Comparison of ENCODE assay signal across 16 cellular contexts in the genomic region with DNA sequence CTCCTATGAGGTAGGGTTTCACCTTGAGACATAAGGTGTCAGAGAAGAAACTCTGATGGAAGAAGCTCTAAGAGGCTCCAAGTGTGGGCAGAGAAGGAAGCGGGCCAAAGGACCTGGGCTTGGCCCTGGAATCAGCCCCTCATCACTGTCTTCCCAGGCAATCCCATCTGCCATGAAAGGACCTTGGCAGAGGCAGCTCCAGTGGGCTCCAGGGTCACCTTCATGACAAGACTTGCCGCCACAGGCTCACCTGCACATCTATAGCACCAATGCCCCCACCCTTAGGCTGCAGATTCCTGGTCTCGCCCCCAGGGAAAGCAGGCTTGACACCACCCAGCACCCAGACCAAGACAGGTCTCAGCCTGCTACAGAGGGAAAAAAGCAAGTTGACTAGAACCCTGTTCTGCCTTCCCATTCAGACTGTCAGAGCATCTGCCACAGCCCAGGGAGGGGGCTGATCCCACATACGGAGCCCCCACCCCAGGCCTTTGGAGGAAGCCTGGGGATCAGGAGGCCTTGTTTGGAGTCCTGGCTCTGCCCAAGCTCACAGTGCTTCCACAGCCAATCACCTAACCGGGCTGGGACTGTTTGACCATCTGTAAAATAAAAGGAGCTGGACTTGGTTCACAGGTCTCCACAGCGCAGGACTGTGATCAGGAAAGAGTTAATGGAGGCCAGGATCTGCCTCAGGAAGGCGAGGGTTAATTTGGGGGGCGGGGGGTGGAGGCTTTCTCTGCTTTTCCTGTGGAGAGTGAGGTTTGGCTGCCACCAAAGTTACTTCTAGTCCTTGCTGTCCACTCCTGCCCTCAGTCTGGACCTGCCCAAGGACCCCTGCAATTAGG. TPM values are rescaled to one million over a fixed set of nuclear protein-coding genes. Genes with fewer than 3 reads are reported as not detected.
A peak's percentile ranks its signal among the peaks of the same experiment; 100 is the strongest.
DNase-seq lines count a peak whose midpoint lies in the region; ATAC-seq, FAIRE-seq and TF ChIP-seq lines count a peak whose summit lies in the region.
"Had no signal": no experiment of that assay in that cellular context is flagged by ENCODE, and none has a peak within 500 bp of the region (broad histone marks: within the 10 kb centered on the region; RNA-seq: fewer than 3 reads in every experiment).

A gene (plus strand): TSS at position 809 of the 842 bp plus-strand sequence. CDS start 2,213 bp downstream, outside the sequence.

- H3K9me3 Mint-ChIP-seq in astrocyte (ENCODE audit: unreplicated experiment), result no peaks in the 10 kb centered on the region
- H3K9me3 Mint-ChIP-seq: activated T-cell treated with anti-CD3 and anti-CD28 coated beads, Interleukin-2, amount 50 U/mL, for 4 hours; effector memory CD8-positive, alpha-beta T cell had no signal

- H3K4me2 ChIP-seq in astrocyte (ENCODE audit: low read length) (peak within 1 kb of the TSS; percentile 41), PC-9 (no peak within 1 kb of the TSS)

- H3K79me2 ChIP-seq in astrocyte (ENCODE audit: insufficient read depth, low read length) (no peaks in the 10 kb centered on the region), PC-9 (ENCODE audit: low read depth) (no peaks in the 10 kb centered on the region)

- H3K4me1 Mint-ChIP-seq in astrocyte (ENCODE audit: low read depth, unreplicated experiment), result peaks cover 30% of the 10 kb centered on the region

- no peak for ATAC-seq in sciatic nerve
- no peak for ATAC-seq in HG03439 (IDR thresholded peaks at IDR 0.05; ENCODE audit: unreplicated experiment)
- ATAC-seq: activated T-cell treated with anti-CD3 and anti-CD28 coated beads, Interleukin-2, amount 50 U/mL, for 4 hours; effector memory CD8-positive, alpha-beta T cell; T-helper 17 cell had no signal

- no TSS peak for BruUV-seq in PC-9 (replicated peaks; lab: Mats Ljungman, UMichigan)

- no peaks in the 10 kb centered on the region; the same call in 1 of the 2 replicates for H3F3A ChIP-seq in PC-9 (ENCODE audit: insufficient read depth, low read depth)

- peaks cover 28% of the 10 kb centered on the region for H3K4me1 ChIP-seq in ES-I3 (ENCODE audit: insufficient read depth, low read length)
- peaks cover 21% of the 10 kb centered on the region for H3K4me1 ChIP-seq in astrocyte (ENCODE audit: insufficient read depth, low read length)
- H3K4me1 ChIP-seq in testis, result peaks cover 7% of the 10 kb centered on the region
- H3K4me1 ChIP-seq in PC-9 (replicated peaks; ENCODE audit: insufficient read depth), result no peaks in the 10 kb centered on the region; the same call in 1 of the 2 replicates

- H3K27ac ChIP-seq in astrocyte (ENCODE audit: low read depth, low read length) (no peak within 1 kb of the TSS), testis (no peak within 1 kb of the TSS), PC-9 (no peak within 1 kb of the TSS)
- H3K27ac ChIP-seq: ovary had no signal

- H3K36me3 ChIP-seq in ES-I3 (ENCODE audit: insufficient read depth, low read length) (no peaks in the 10 kb centered on the region), astrocyte (ENCODE audit: insufficient read depth, low read length) (no peaks in the 10 kb centered on the region), testis (ENCODE audit: low read depth, missing control alignments) (no peaks in the 10 kb centered on the region), PC-9 (ENCODE audit: low read depth) (no peaks in the 10 kb centered on the region)
- H3K36me3 ChIP-seq: ovary had no signal

- FAIRE-seq in astrocyte (lab: Jason Lieb, UNC), result no peak

- H3K9me3 ChIP-seq in ES-I3 (ENCODE audit: control insufficient read depth, insufficient read depth, low read length) (no peaks in the 10 kb centered on the region), astrocyte (ENCODE audit: insufficient read depth, low read depth, low read length) (no peaks in the 10 kb centered on the region), testis (no peaks in the 10 kb centered on the region), PC-9 (ENCODE audit: insufficient read depth, low read depth) (no peaks in the 10 kb centered on the region)
- H3K9me3 ChIP-seq: ovary had no signal

- no peak within 1 kb of the TSS for H3K4me3 ChIP-seq in astrocyte (ENCODE audit: insufficient read depth, low read depth, low read length)
- H3K4me3 ChIP-seq in testis, result peak within 1 kb of the TSS in 1 of 2 donors; percentile 6
- no peak within 1 kb of the TSS for H3K4me3 ChIP-seq in PC-9
- H3K4me3 ChIP-seq: ovary had no signal

- intact Hi-C loops in sciatic nerve (cut with DNase I), result no loop called here
- intact Hi-C loops in testis (cut with DNase I; ENCODE audit: low total_unique reads), result no loop called here
- intact Hi-C loops in PC-9 (cut with micrococcal nuclease; ENCODE audit: unreplicated experiment), result no loop called here

- CTCF ChIA-PET in PC-9 (lab: Charles Lee), result no interaction called here

- TF ChIP-seq CTCF in astrocyte (IDR thresholded peaks at IDR 0.05; ENCODE audit: insufficient read depth, low read depth, low read length) (no peak), testis (IDR thresholded peaks at IDR 0.05) (no peak), PC-9 (conservative IDR thresholded peaks at IDR 0.05) (no peak)

- H3K27me3 ChIP-seq in astrocyte (ENCODE audit: insufficient read depth, low read length) (peaks cover 4% of the 10 kb centered on the region), testis (no peaks in the 10 kb centered on the region), PC-9 (ENCODE audit: insufficient read depth, low read depth) (peaks cover 18% of the 10 kb centered on the region)
- H3K27me3 ChIP-seq: ovary had no signal

- TF ChIP-seq POLR2A in testis (IDR thresholded peaks at IDR 0.05), result no peak

- H3K4me3 Mint-ChIP-seq in astrocyte (ENCODE audit: unreplicated experiment), result peak within 1 kb of the TSS; percentile 76
- H3K4me3 Mint-ChIP-seq: activated T-cell treated with anti-CD3 and anti-CD28 coated beads, Interleukin-2, amount 50 U/mL, for 4 hours; effector memory CD8-positive, alpha-beta T cell; T-helper 17 cell had no signal

- H3K9me2 ChIP-seq in PC-9 (ENCODE audit: insufficient read depth), result no peaks in the 10 kb centered on the region

- 88 to 90% methylated on average over 7 to 8 of the region's 8 CpGs for WGBS in testis, 2 donors

- peaks cover 28% of the 10 kb centered on the region for H3K27me3 Mint-ChIP-seq in astrocyte (ENCODE audit: low read depth, unreplicated experiment)

- H2AFZ ChIP-seq in astrocyte (ENCODE audit: low read depth, low read length), result peak within 1 kb of the TSS; percentile 16
- H2AFZ ChIP-seq in PC-9, result no peak within 1 kb of the TSS

- DNase-seq in astrocyte (ENCODE audit: low read depth) (no peak), left kidney (ENCODE audit: low read depth, low spot score) (peak; percentile 64), sciatic nerve (ENCODE audit: low spot score) (peak; percentile 36), testis (no peak), PC-9 (no peak), CD1c-positive myeloid dendritic cell (ENCODE audit: extremely low spot score) (no peak)
- DNase-seq: activated CD4-positive, alpha-beta T cell treated with anti-CD3 and anti-CD28 coated beads for 4 hours; activated T-cell treated with anti-CD3 and anti-CD28 coated beads, Interleukin-2, amount 50 U/mL, for 4 hours; effector memory CD8-positive, alpha-beta T cell; mammary epithelial cell; NCI-H1105 treated with DMSO at 0.1 percent for 48 hours; NCI-H446 treated with DMSO at 0.1 percent for 48 hours; T-helper 17 cell had no signal

- peak within 1 kb of the TSS; percentile 53 for H3K27ac Mint-ChIP-seq in astrocyte (ENCODE audit: unreplicated experiment)
- H3K27ac Mint-ChIP-seq: effector memory CD8-positive, alpha-beta T cell; T-helper 17 cell had no signal

- no peaks in the 10 kb centered on the region for H3K36me3 Mint-ChIP-seq in astrocyte (ENCODE audit: low read depth, unreplicated experiment)

- H3K9ac ChIP-seq in ES-I3 (ENCODE audit: low read depth, low read length) (peak within 1 kb of the TSS; percentile 14; the same call in 1 of the 2 replicates), astrocyte (ENCODE audit: low read length) (no peak within 1 kb of the TSS)

- POLR2A ChIA-PET in PC-9 (lab: Charles Lee; ENCODE audit: unreplicated experiment), result no interaction called here

- H4K20me1 ChIP-seq in astrocyte (ENCODE audit: insufficient read depth, low read length) (no peaks in the 10 kb centered on the region), PC-9 (ENCODE audit: insufficient read depth) (no peaks in the 10 kb centered on the region)

RNA-seq across cellular contexts. Expression of the gene that starts here (rescaled TPM):
- total RNA-seq in astrocyte (0.70 and 0.77 TPM in 2 replicates), sciatic nerve (11.8 TPM), testis (1 to 10 TPM; 1.8 to 3.2 TPM), PC-9 (2021) (0.23 TPM in 1 of 2 replicates, not detected in the other)
- 1.3 TPM for polyA plus RNA-seq in testis (ENCODE audit: insufficient read depth, low read depth, low replicate concordance)
- total RNA-seq: activated T-cell treated with anti-CD3 and anti-CD28 coated beads, Interleukin-2, amount 50 U/mL, for 4 hours; mammary epithelial cell; T-helper 17 cell had no signal
- polyA plus RNA-seq: mammary epithelial cell had no signal

Comparison
In these comparisons a context has a peak if more than half of its experiments do, and no peak if none do; other contexts are left out.
1. DNase-seq: peak in left kidney (single experiment) and sciatic nerve (single experiment); none in astrocyte (single experiment), testis (single experiment), PC-9 (0 of 2) and CD1c-positive myeloid dendritic cell (single experiment).